ENCODE assay signal across 8 cellular contexts in the genomic region with DNA sequence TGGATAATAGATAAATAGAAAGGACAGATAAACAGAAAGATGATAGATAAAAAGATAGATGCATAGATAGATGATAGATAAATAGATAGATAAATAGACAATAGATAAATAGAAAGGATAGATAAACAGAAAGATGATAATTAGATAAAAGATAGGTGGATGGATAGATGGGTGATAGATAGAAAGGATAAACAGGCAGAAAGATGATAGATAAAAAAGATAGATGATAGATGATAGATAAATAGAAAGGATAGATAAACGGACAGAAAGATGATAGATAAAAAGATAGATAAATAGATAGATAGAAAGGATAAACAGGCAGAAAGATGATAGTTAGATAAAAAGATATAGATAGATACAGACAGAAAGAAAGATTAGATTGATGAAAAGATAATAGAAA.
"Had no signal": no experiment of that assay in that cellular context is flagged by ENCODE, and none has a peak within 500 bp of the region (broad histone marks: within the 10 kb centered on the region; RNA-seq: fewer than 3 reads in every experiment).

No MANE protein-coding gene starts in this region.

- H3K27me3 Mint-ChIP-seq: IgD-negative memory B cell had no signal

- ATAC-seq: HepG2 had no signal

- H3K4me3 Mint-ChIP-seq: IgD-negative memory B cell had no signal

- H3K27ac Mint-ChIP-seq: IgD-negative memory B cell had no signal

- DNase-seq: IMR-90, KBM-7, KG1 had no signal

- H3K36me3 Mint-ChIP-seq: IgD-negative memory B cell had no signal

- H3K9ac ChIP-seq: KMS-11 had no signal

- H3K27ac ChIP-seq: HL-60, KMS-11 had no signal

- H3K4me2 ChIP-seq: KMS-11 had no signal

- FAIRE-seq: HepG2, HTR-8/SVneo had no signal
